8 cellular contexts compared by ENCODE assay signal in the genomic region with DNA sequence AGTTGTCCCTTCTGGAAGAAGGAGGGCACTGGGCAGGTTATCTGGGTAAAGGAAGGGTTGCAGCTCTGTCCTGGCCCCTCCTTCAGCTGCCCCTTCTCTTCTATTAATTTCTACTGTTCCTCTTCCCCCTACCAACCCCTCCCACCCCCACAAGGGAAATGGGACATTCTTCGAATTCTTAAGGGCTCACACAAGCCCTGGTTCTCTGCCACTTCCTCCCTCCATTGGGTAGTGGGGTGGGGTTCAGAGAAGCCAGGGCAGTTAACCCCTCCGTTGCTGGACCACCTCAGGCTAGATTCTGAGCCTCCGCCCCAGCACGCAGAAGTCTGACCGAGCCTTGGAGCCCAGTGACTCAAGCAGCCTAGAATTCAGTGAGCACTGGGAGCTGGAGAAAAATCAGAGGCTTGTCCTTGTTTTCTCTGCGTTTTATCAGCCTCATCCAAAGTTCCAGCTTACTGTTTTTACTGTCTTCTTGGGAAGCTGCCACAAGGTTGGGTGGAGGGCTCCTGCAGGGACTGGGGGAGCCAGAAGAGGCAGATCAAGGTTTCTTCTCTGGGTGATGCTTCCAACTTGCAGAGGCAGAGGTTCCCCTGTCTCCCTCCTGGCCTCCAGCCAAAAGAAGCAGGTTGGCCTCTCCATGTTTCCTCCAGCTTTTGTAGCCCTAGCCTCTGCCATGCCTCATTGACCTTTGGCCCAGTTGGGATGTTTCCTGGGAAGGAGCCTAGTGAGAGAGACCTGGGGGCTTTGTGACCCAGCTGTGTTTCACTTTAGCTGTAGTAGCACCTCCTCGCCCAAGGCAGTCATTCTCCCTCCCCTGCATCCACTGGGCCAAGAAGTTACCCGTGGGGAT. TPM values are rescaled to one million over a fixed set of nuclear protein-coding genes. Genes with fewer than 3 reads are reported as not detected.
A peak's percentile ranks its signal among the peaks of the same experiment; 100 is the strongest.
DNase-seq lines count a peak whose midpoint lies in the region; ATAC-seq and TF ChIP-seq lines count a peak whose summit lies in the region.

No MANE protein-coding gene starts in this region.

- peaks cover 65% of the 10 kb centered on the region for H3K4me1 ChIP-seq in OCI-LY1 (ENCODE audit: insufficient read depth, low read length, severe bottlenecking)

- H2AFZ ChIP-seq in OCI-LY1 (ENCODE audit: low read length) = no peak overlapping the region

- H3K27ac Mint-ChIP-seq in memory B cell = peak overlapping the region; percentile 13

- H3K27ac ChIP-seq in OCI-LY1 (ENCODE audit: low read depth, low read length, poor library complexity, severe bottlenecking) = peak overlapping the region; percentile 87

- H3K4me2 ChIP-seq in OCI-LY1 (ENCODE audit: low read length) = no peak overlapping the region

- no peaks in the 10 kb centered on the region; the same call in 1 of the 2 replicates for H3F3A ChIP-seq in OCI-LY1 (ENCODE audit: insufficient read depth, low read length)

- peak overlapping the region; percentile 19 for H3K4me3 Mint-ChIP-seq in memory B cell

- ATAC-seq in memory B cell (ENCODE audit: low read depth) (no peak), HG03045 (IDR thresholded peaks at IDR 0.05; ENCODE audit: unreplicated experiment) (no peak), HG03520 (IDR thresholded peaks at IDR 0.05; ENCODE audit: unreplicated experiment) (no peak), GM18868 (IDR thresholded peaks at IDR 0.05; ENCODE audit: unreplicated experiment) (no peak)

- H3K9ac ChIP-seq in OCI-LY1 (ENCODE audit: low read length) = no peak overlapping the region; the same call in 1 of the 2 replicates

- H4K20me1 ChIP-seq in OCI-LY1 (ENCODE audit: insufficient read depth, low read length) = no peaks in the 10 kb centered on the region

- peaks cover 36% of the 10 kb centered on the region for H3K36me3 ChIP-seq in OCI-LY1 (ENCODE audit: insufficient read depth, low read length)

- no peaks in the 10 kb centered on the region for H3K9me3 ChIP-seq in OCI-LY1 (ENCODE audit: low read length)

- no peak for TF ChIP-seq CTCF in OCI-LY1 (IDR thresholded peaks at IDR 0.05; ENCODE audit: low read length)

- DNase-seq in EL = peak; percentile 98
- peak; percentile 81 for DNase-seq in dermis blood vessel endothelial cell
- DNase-seq in memory B cell (ENCODE audit: low spot score in 2 of 2) = no peak
- DNase-seq in cerebellum (ENCODE audit: low spot score) = no peak

- H3K79me2 ChIP-seq in OCI-LY1 (ENCODE audit: insufficient read depth, low read length) = peaks cover 13% of the 10 kb centered on the region

- peaks cover 55% of the 10 kb centered on the region for H3K4me1 Mint-ChIP-seq in memory B cell

- H3K4me3 ChIP-seq in OCI-LY1 (ENCODE audit: low read depth, low read length, poor library complexity, severe bottlenecking) = no peak overlapping the region

- no peaks in the 10 kb centered on the region for H3K9me2 ChIP-seq in OCI-LY1 (ENCODE audit: low read depth, low read length)

- H3K27me3 ChIP-seq in OCI-LY1 (ENCODE audit: insufficient read depth, low read length) = no peaks in the 10 kb centered on the region

- no peaks in the 10 kb centered on the region for H3K9me3 Mint-ChIP-seq in memory B cell

- no peaks in the 10 kb centered on the region for H3K27me3 Mint-ChIP-seq in memory B cell

- H3K36me3 Mint-ChIP-seq in memory B cell = peaks cover 13% of the 10 kb centered on the region

RNA-seq across cellular contexts. Expression of gene LASP1, which starts 10.2 kb away (rescaled TPM):
- total RNA-seq in dermis blood vessel endothelial cell = 104 and 199 TPM in 2 replicates
- 49.1 TPM for total RNA-seq in cerebellum

RNA-seq across cellular contexts. Expression of gene RPL23, which starts 26.6 kb away (rescaled TPM):
- total RNA-seq in dermis blood vessel endothelial cell (921 and 1,590 TPM in 2 replicates), cerebellum (723 TPM)

RNA-seq across cellular contexts. Expression of gene CWC25, which starts 55.0 kb away (rescaled TPM):
- total RNA-seq in dermis blood vessel endothelial cell = 11.7 and 13.1 TPM in 2 replicates
- total RNA-seq in cerebellum = 6.9 TPM

Comparison
In these comparisons a context has a peak if more than half of its experiments do, and no peak if none do; other contexts are left out.
1. DNase-seq: peak in EL (single experiment) and dermis blood vessel endothelial cell (single experiment); none in memory B cell (0 of 2) and cerebellum (single experiment).